Comparison of ENCODE assay signal across 13 cellular contexts in genomic region chr3:170154084-170154483, GRCh38. TPM values are rescaled to one million over a fixed set of nuclear protein-coding genes. Genes with fewer than 3 reads are reported as not detected.
DNase-seq lines count a peak whose midpoint lies in the region; ATAC-seq and TF ChIP-seq lines count a peak whose summit lies in the region.
"Had no signal": no experiment of that assay in that cellular context is flagged by ENCODE, and none has a peak within 500 bp of the region (broad histone marks: within the 10 kb centered on the region; RNA-seq: fewer than 3 reads in every experiment).

No MANE protein-coding gene starts in this region.

- no peaks in the 10 kb centered on the region for H3K4me1 ChIP-seq in neural progenitor cell

- no peaks in the 10 kb centered on the region for H3K4me1 Mint-ChIP-seq in neural progenitor cell

- peaks cover 4% of the 10 kb centered on the region for H3K36me3 ChIP-seq in neural progenitor cell

- H4K20me1 ChIP-seq in neural progenitor cell (ENCODE audit: low read depth): peaks cover 14% of the 10 kb centered on the region

- peaks cover 31% of the 10 kb centered on the region for H3K36me3 Mint-ChIP-seq in neural progenitor cell

- no peak overlapping the region for H3K4me3 Mint-ChIP-seq in neural progenitor cell

- ATAC-seq in GM21515 (IDR thresholded peaks at IDR 0.05; ENCODE audit: unreplicated experiment): peak; percentile 20

- no peak overlapping the region for H3K4me2 ChIP-seq in neural progenitor cell

- no peak overlapping the region for H3K4me3 ChIP-seq in HL-60 (replicated peaks; ENCODE audit: insufficient read depth, low read length)
- H3K4me3 ChIP-seq in fibroblast of pulmonary artery (replicated peaks; ENCODE audit: low read depth, low read length): no peak overlapping the region
- H3K4me3 ChIP-seq in neural progenitor cell: no peak overlapping the region
- H3K4me3 ChIP-seq: skin epidermis, thyroid gland had no signal

- no peak overlapping the region for H3K27ac Mint-ChIP-seq in neural progenitor cell

- DNase-seq in EL (peak; percentile 42), HL-60 (ENCODE audit: low read depth in 1 of 2, low spot score in 1 of 2) (no peak), fibroblast of pulmonary artery (ENCODE audit: low read depth) (peak; percentile 20), HK-2 (ENCODE audit: unreplicated experiment) (no peak), NOMO-1 treated with dmso at 0.1 percent for 144 hours (lab: John Stamatoyannopoulos, UW; ENCODE audit: unreplicated experiment) (no peak), neural progenitor cell (ENCODE audit: low spot score) (no peak)
- no peak for DNase-seq in activated CD8-positive, alpha-beta memory T cell treated with anti-CD3 and anti-CD28 coated beads, Interleukin-2, amount 50 U/mL, for 48 hours
- DNase-seq: central memory CD4-positive, alpha-beta T cell; NCI-H2171 treated with DMSO at 0.1 percent for 48 hours; thyroid gland had no signal

- H3K27me3 Mint-ChIP-seq in neural progenitor cell (ENCODE audit: insufficient read depth, low read depth): no peaks in the 10 kb centered on the region

- H3K27ac ChIP-seq in HL-60 (replicated peaks) (peak overlapping the region; percentile 57), neural progenitor cell (no peak overlapping the region)
- H3K27ac ChIP-seq: thyroid gland, VCaP had no signal

- H3K9me3 ChIP-seq in neural progenitor cell (ENCODE audit: low read depth): no peaks in the 10 kb centered on the region
- H3K9me3 ChIP-seq: thyroid gland had no signal

- H3K27me3 ChIP-seq in HL-60 (ENCODE audit: insufficient read depth, poor library complexity, severe bottlenecking) (no peaks in the 10 kb centered on the region), neural progenitor cell (no peaks in the 10 kb centered on the region)
- H3K27me3 ChIP-seq: thyroid gland had no signal

- no peak for TF ChIP-seq CTCF in HL-60 (IDR thresholded peaks at IDR 0.05; ENCODE audit: insufficient read depth, low read length)
- TF ChIP-seq CTCF in fibroblast of pulmonary artery (IDR thresholded peaks at IDR 0.05; ENCODE audit: low read length, missing control alignments): no peak
- no peak for TF ChIP-seq CTCF in neural progenitor cell (IDR thresholded peaks at IDR 0.05)

- peaks cover 94% of the 10 kb centered on the region for H3K79me2 ChIP-seq in neural progenitor cell (ENCODE audit: low read depth)

- H3K9ac ChIP-seq in neural progenitor cell: no peak overlapping the region

- no peak overlapping the region for H2AFZ ChIP-seq in neural progenitor cell (replicated peaks)

- peaks cover 4% of the 10 kb centered on the region for H3F3A ChIP-seq in neural progenitor cell (ENCODE audit: low read depth)

- H3K9me3 Mint-ChIP-seq in neural progenitor cell: peaks cover 4% of the 10 kb centered on the region

RNA-seq across cellular contexts. Expression of gene PHC3, which starts 27.4 kb away (rescaled TPM):
- 27.3 and 28.4 TPM in 2 replicates for total RNA-seq in neural progenitor cell (ENCODE audit: low replicate concordance)

Comparison
In these comparisons a context has a peak if more than half of its experiments do, and no peak if none do; other contexts are left out.
1. DNase-seq: peak in EL (single experiment) and fibroblast of pulmonary artery (single experiment); none in HL-60 (0 of 2), HK-2 (single experiment), NOMO-1 treated with dmso at 0.1 percent for 144 hours (single experiment), activated CD8-positive, alpha-beta memory T cell treated with anti-CD3 and anti-CD28 coated beads, Interleukin-2, amount 50 U/mL, for 48 hours (single experiment) and neural progenitor cell (single experiment).